22 cellular contexts compared by ENCODE assay signal in the genomic region with DNA sequence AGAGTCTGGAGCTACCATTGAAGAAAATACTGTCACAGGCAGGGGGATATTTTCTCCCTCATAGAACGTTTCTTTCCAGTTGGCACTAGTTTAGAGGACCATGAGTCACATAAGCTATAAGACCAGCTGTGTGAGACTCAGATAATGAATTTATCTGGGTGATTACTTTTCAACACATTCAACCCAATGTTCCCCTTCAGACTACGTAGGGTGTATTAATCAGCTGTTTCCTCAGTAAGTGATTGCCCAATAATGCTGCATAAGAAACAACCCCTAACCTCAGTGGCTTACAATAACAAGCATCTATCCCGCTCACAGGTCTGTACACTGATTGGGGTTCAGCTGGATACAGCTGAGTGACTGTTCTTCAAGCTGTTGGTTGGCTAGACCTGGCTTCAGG. TPM values are rescaled to one million over a fixed set of nuclear protein-coding genes. Genes with fewer than 3 reads are reported as not detected.
"Had no signal": no experiment of that assay in that cellular context is flagged by ENCODE, and none has a peak within 500 bp of the region (broad histone marks: within the 10 kb centered on the region; RNA-seq: fewer than 3 reads in every experiment).

No MANE protein-coding gene starts in this region.

- H3K9me3 ChIP-seq: adrenal gland, ovary, sigmoid colon had no signal

- H3K9me3 Mint-ChIP-seq: activated CD4-positive, alpha-beta T cell treated with anti-CD3 and anti-CD28 coated beads, Interleukin-2, amount 10 ng/mL, durations not matched to agents 7 days and 5 days; activated naive CD4-positive, alpha-beta T cell treated with anti-CD3 and anti-CD28 coated beads, Interleukin-2, amount 50 U/mL, for 24 hours; activated T-cell treated with anti-CD3 and anti-CD28 coated beads, Interleukin-2, amount 50 U/mL, for 4 hours had no signal

- H3K4me1 Mint-ChIP-seq: activated CD4-positive, alpha-beta T cell treated with anti-CD3 and anti-CD28 coated beads, Interleukin-2, amount 10 ng/mL, durations not matched to agents 7 days and 5 days; activated naive CD4-positive, alpha-beta T cell treated with anti-CD3 and anti-CD28 coated beads, Interleukin-2, amount 50 U/mL, for 24 hours; naive thymus-derived CD8-positive, alpha-beta T cell had no signal

- H3K4me1 ChIP-seq: adrenal gland, foreskin keratinocyte, sigmoid colon had no signal

- H3K36me3 ChIP-seq: adrenal gland, ovary, sigmoid colon had no signal

- H3K79me2 ChIP-seq: hepatocyte had no signal

- H3K36me3 Mint-ChIP-seq: activated naive CD4-positive, alpha-beta T cell treated with anti-CD3 and anti-CD28 coated beads, Interleukin-2, amount 50 U/mL, for 24 hours had no signal

- H2AFZ ChIP-seq: hepatocyte had no signal

- H3K4me3 Mint-ChIP-seq: activated CD4-positive, alpha-beta T cell treated with anti-CD3 and anti-CD28 coated beads, Interleukin-2, amount 10 ng/mL, durations not matched to agents 7 days and 5 days; activated naive CD4-positive, alpha-beta T cell treated with anti-CD3 and anti-CD28 coated beads, Interleukin-2, amount 50 U/mL, for 24 hours; activated T-cell treated with anti-CD3 and anti-CD28 coated beads, Interleukin-2, amount 50 U/mL, for 4 hours; naive thymus-derived CD8-positive, alpha-beta T cell had no signal

- H3K27me3 ChIP-seq: foreskin keratinocyte, hepatocyte, ovary, sigmoid colon had no signal

- H3K27ac Mint-ChIP-seq: activated CD4-positive, alpha-beta T cell treated with anti-CD3 and anti-CD28 coated beads, Interleukin-2, amount 10 ng/mL, durations not matched to agents 7 days and 5 days; activated naive CD4-positive, alpha-beta T cell treated with anti-CD3 and anti-CD28 coated beads, Interleukin-2, amount 50 U/mL, for 24 hours; naive thymus-derived CD8-positive, alpha-beta T cell had no signal

- DNase-seq: activated CD4-positive, alpha-beta T cell treated with anti-CD3 and anti-CD28 coated beads, Interleukin-2, amount 10 ng/mL, durations not matched to agents 7 days and 5 days; activated CD8-positive, alpha-beta memory T cell treated with anti-CD3 and anti-CD28 coated beads, Interleukin-2, amount 50 U/mL, for 4 hours; activated effector memory CD4-positive, alpha-beta T cell treated with Interleukin-2 at 50 U/mL for 16 hours; activated T-cell treated with anti-CD3 and anti-CD28 coated beads, Interleukin-2, amount 50 U/mL, for 4 hours; adrenal gland; caudate nucleus; left cardiac atrium; naive thymus-derived CD8-positive, alpha-beta T cell; ovary; sigmoid colon; stimulated activated CD4-positive, alpha-beta T cell treated with anti-CD3 and anti-CD28 coated beads, Interleukin-1b, Interleukin-23, amount 100 ng/mL, for 48 hours; stimulated activated CD8-positive, alpha-beta memory T cell treated with anti-CD3 and anti-CD28 coated beads, Interleukin-4, amount 100 ng/mL, for 48 hours; stimulated activated naive CD4-positive, alpha-beta T cell; T1000 had no signal

- H3K4me2 ChIP-seq: hepatocyte had no signal

- H3K27me3 Mint-ChIP-seq: activated CD4-positive, alpha-beta T cell treated with anti-CD3 and anti-CD28 coated beads, Interleukin-2, amount 10 ng/mL, durations not matched to agents 7 days and 5 days; activated naive CD4-positive, alpha-beta T cell treated with anti-CD3 and anti-CD28 coated beads, Interleukin-2, amount 50 U/mL, for 24 hours had no signal

- H3K27ac ChIP-seq: adrenal gland, foreskin keratinocyte, hepatocyte, ovary, sigmoid colon had no signal

- H3K4me3 ChIP-seq: adrenal gland, hepatocyte, ovary, sigmoid colon had no signal

RNA-seq across cellular contexts. Expression of gene CBLL2, which starts 38.1 kb away (rescaled TPM):
- total RNA-seq: activated CD4-positive, alpha-beta T cell treated with anti-CD3 and anti-CD28 coated beads, Interleukin-2, amount 10 ng/mL, durations not matched to agents 7 days and 5 days; activated T-cell treated with anti-CD3 and anti-CD28 coated beads, Interleukin-2, amount 50 U/mL, for 4 hours; adrenal gland; foreskin keratinocyte; hepatocyte; left cardiac atrium; lower leg skin; mesenteric fat pad; naive thymus-derived CD8-positive, alpha-beta T cell; ovary; pulmonary artery endothelial cell; sigmoid colon; T-helper 1 cell treated with Interleukin-12 subunit alpha and Interleukin-12 subunit beta and Interleukin-4 antibody, amounts not matched to agents 30 ng/mL and 1 ng/mL, for 36 hours; ureter had no signal
